In genomic region chr1:5575396-5576110, GRCh38 we compare ENCODE assay signal across 13 cellular contexts.
DNase-seq lines count a peak whose midpoint lies in the region; ATAC-seq and TF ChIP-seq lines count a peak whose summit lies in the region.
"Had no signal": no experiment of that assay in that cellular context is flagged by ENCODE, and none has a peak within 500 bp of the region (broad histone marks: within the 10 kb centered on the region; RNA-seq: fewer than 3 reads in every experiment).

No MANE protein-coding gene starts in this region.

- TF ChIP-seq CTCF in coronary artery (IDR thresholded peaks at IDR 0.05) = no peak
- TF ChIP-seq CTCF in type B pancreatic cell (conservative IDR thresholded peaks at IDR 0.05) = no peak
- TF ChIP-seq CTCF in GM10248 (IDR thresholded peaks at IDR 0.05; ENCODE audit: control extremely low read depth, extremely low read depth, low read depth, missing control alignments) = no peak

- CTCF ChIA-PET in activated CD8-positive, alpha-beta memory T cell treated with anti-CD3 and anti-CD28 coated beads, Interleukin-2, amount 10 ng/mL, durations not matched to agents 7 days and 5 days (lab: Charles Lee) = no interaction called here
- CTCF ChIA-PET in GM10248 (lab: Yijun Ruan, JAX) = no interaction called here

- H3K27ac Mint-ChIP-seq in activated CD8-positive, alpha-beta memory T cell treated with anti-CD3 and anti-CD28 coated beads, Interleukin-2, amount 10 ng/mL, durations not matched to agents 7 days and 5 days = no peak overlapping the region
- no peak overlapping the region for H3K27ac Mint-ChIP-seq in type B pancreatic cell
- H3K27ac Mint-ChIP-seq: CD4-positive, alpha-beta memory T cell had no signal

- H3K27ac ChIP-seq in coronary artery = no peak overlapping the region
- H3K27ac ChIP-seq: C4-2B, HL-60 had no signal

- H3K4me3 Mint-ChIP-seq in activated CD8-positive, alpha-beta memory T cell treated with anti-CD3 and anti-CD28 coated beads, Interleukin-2, amount 10 ng/mL, durations not matched to agents 7 days and 5 days = no peak overlapping the region
- no peak overlapping the region for H3K4me3 Mint-ChIP-seq in type B pancreatic cell
- H3K4me3 Mint-ChIP-seq: CD4-positive, alpha-beta memory T cell had no signal

- H3K36me3 Mint-ChIP-seq in activated CD8-positive, alpha-beta memory T cell treated with anti-CD3 and anti-CD28 coated beads, Interleukin-2, amount 10 ng/mL, durations not matched to agents 7 days and 5 days = no peaks in the 10 kb centered on the region
- H3K36me3 Mint-ChIP-seq in type B pancreatic cell = no peaks in the 10 kb centered on the region
- H3K36me3 Mint-ChIP-seq: CD4-positive, alpha-beta memory T cell had no signal

- POLR2A ChIA-PET in GM10248 (lab: Yijun Ruan, JAX) = no interaction called here

- H3K4me3 ChIP-seq in coronary artery = no peak overlapping the region
- H3K4me3 ChIP-seq: HAP-1 had no signal

- no peak for ATAC-seq in activated CD8-positive, alpha-beta memory T cell treated with anti-CD3 and anti-CD28 coated beads, Interleukin-2, amount 10 ng/mL, durations not matched to agents 7 days and 5 days
- no peak for ATAC-seq in HG03139 (IDR thresholded peaks at IDR 0.05; ENCODE audit: unreplicated experiment)

- peaks cover 9% of the 10 kb centered on the region for H3K4me1 Mint-ChIP-seq in activated CD8-positive, alpha-beta memory T cell treated with anti-CD3 and anti-CD28 coated beads, Interleukin-2, amount 10 ng/mL, durations not matched to agents 7 days and 5 days
- peaks cover 4% of the 10 kb centered on the region for H3K4me1 Mint-ChIP-seq in type B pancreatic cell (ENCODE audit: unreplicated experiment)
- H3K4me1 Mint-ChIP-seq: CD4-positive, alpha-beta memory T cell had no signal

- no peaks in the 10 kb centered on the region for H3K9me3 Mint-ChIP-seq in activated CD8-positive, alpha-beta memory T cell treated with anti-CD3 and anti-CD28 coated beads, Interleukin-2, amount 10 ng/mL, durations not matched to agents 7 days and 5 days (ENCODE audit: low read depth)
- no peaks in the 10 kb centered on the region for H3K9me3 Mint-ChIP-seq in type B pancreatic cell

- H3K27me3 Mint-ChIP-seq in activated CD8-positive, alpha-beta memory T cell treated with anti-CD3 and anti-CD28 coated beads, Interleukin-2, amount 10 ng/mL, durations not matched to agents 7 days and 5 days = no peaks in the 10 kb centered on the region
- H3K27me3 Mint-ChIP-seq in type B pancreatic cell = peaks cover 23% of the 10 kb centered on the region

- DNase-seq in activated CD8-positive, alpha-beta memory T cell treated with anti-CD3 and anti-CD28 coated beads, Interleukin-2, amount 10 ng/mL, durations not matched to agents 7 days and 5 days = peak; percentile 26
- peak; percentile 61 for DNase-seq in coronary artery (ENCODE audit: low spot score)
- DNase-seq in mesenteric fat pad (ENCODE audit: low spot score) = peak; percentile 62
- peak; percentile 45 for DNase-seq in type B pancreatic cell (ENCODE audit: extremely low spot score, unreplicated experiment)
- DNase-seq in GM10248 (ENCODE audit: extremely low spot score) = no peak
- DNase-seq in AML-193 (lab: John Stamatoyannopoulos, UW) = no peak
- DNase-seq: BE2C; CD4-positive, alpha-beta memory T cell; DMS79 had no signal

Comparison
In these comparisons a context has a peak if more than half of its experiments do, and no peak if none do; other contexts are left out.
1. DNase-seq: peak in activated CD8-positive, alpha-beta memory T cell treated with anti-CD3 and anti-CD28 coated beads, Interleukin-2, amount 10 ng/mL, durations not matched to agents 7 days and 5 days (single experiment), coronary artery (single experiment), mesenteric fat pad (single experiment) and type B pancreatic cell (single experiment); none in GM10248 (single experiment) and AML-193 (0 of 2).